1 cellular context compared by ENCODE assay signal in the genomic region with DNA sequence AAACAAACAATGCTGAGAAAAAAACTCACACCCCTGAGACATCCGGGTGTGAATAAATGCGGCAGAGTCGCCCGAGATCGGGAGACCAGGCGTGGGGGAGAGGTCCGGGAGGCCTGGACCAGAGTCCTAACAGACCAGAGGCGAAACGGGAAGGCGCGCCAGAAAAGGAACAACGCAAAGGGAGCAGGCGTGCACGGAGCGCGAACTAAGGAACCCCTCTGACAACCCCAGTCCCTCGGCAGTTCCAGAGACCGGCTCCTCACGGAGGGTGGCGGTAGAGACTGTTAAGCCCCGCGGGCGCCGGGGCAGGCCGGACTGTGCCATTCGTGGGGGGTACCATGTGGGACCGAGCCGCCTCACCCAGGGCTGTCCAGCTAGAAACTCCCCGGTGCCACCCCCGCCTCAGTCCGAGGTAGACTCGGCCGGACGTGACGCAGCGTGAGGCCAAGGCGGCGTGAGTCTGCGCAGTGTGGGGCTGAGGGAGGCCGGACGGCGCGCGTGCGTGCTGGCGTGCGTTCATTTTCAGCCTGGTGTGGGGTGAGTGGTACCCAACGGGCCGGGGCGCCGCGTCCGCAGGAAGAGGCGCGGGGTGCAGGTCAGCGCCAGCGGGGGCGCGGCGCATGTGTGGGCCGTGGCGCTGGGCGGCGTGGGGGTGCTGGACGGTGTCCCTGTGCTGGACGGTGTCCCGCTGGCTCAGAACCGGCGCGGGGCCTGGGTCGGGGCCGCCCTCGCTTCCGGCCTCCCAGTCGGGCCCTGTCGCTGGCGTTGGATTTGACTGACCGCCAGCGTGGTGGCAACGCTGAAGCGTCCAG.
TF ChIP-seq lines count a peak whose summit lies in the region.

A gene (plus strand): TSS at position 513 of the 812 bp plus-strand sequence. CDS start 1,075 bp downstream, outside the sequence.

TF ChIP-seq in WTC11, 78 proteins besides CTCF, POLR2A, EP300 and RAD21 (continued from another document):
- TF ChIP-seq, protein P1, sequence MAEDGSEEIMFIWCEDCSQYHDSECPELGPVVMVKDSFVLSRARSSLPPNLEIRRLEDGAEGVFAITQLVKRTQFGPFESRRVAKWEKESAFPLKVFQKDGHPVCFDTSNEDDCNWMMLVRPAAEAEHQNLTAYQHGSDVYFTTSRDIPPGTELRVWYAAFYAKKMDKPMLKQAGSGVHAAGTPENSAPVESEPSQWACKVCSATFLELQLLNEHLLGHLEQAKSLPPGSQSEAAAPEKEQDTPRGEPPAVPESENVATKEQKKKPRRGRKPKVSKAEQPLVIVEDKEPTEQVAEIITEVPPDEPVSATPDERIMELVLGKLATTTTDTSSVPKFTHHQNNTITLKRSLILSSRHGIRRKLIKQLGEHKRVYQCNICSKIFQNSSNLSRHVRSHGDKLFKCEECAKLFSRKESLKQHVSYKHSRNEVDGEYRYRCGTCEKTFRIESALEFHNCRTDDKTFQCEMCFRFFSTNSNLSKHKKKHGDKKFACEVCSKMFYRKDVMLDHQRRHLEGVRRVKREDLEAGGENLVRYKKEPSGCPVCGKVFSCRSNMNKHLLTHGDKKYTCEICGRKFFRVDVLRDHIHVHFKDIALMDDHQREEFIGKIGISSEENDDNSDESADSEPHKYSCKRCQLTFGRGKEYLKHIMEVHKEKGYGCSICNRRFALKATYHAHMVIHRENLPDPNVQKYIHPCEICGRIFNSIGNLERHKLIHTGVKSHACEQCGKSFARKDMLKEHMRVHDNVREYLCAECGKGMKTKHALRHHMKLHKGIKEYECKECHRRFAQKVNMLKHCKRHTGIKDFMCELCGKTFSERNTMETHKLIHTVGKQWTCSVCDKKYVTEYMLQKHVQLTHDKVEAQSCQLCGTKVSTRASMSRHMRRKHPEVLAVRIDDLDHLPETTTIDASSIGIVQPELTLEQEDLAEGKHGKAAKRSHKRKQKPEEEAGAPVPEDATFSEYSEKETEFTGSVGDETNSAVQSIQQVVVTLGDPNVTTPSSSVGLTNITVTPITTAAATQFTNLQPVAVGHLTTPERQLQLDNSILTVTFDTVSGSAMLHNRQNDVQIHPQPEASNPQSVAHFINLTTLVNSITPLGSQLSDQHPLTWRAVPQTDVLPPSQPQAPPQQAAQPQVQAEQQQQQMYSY (CRISPR knock-in tag; IDR thresholded peaks at IDR 0.05), result no peak
TF ChIP-seq in WTC11: peak in this region for 32.
